ENCODE assay signal across 1 cellular context in the genomic region with DNA sequence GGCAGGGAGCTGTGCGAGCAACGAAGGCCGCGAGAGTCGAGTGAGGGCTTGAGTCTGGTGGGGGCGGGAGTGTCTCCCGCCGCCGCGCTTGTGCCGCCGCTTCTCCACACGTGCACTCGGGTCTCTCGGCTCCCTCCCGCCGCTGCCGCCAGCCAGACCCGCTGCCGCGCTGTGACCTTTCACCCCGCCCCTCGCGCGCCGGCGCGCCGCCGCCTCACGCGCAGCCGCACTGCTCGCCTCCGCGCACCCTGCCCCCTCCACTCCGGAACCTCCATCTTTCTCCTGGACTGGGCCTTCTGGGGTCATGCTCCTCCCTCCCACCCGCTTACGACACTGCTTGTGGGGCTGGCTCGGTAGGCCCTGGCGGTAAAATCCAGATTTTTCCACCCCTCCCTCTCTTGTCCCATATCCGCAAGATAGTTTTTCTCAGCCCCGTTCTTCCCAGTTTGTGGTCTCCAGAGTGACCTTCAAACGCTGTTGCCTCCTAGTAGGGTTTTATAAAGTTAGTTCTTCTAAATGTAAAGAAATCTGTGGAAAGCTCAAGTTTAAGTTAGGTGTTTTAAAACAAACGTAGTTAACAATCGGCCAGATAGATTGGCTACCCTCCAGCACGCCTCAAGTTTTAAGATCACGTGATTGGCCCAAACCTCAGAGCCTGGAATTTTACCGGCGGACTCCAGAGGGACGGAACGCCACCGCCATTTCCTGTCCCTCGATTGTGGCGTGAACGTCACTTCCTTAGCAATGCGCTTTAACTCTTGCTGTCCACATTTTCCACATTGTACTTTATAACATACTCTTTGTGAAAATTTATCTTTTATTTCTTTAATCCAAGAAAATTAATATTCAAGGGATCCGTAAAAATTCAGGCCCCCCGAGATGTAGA.
TF ChIP-seq lines count a peak whose summit lies in the region.

A gene (minus strand): TSS at position 181 of the 886 bp plus-strand sequence. CDS start 300 bp downstream, outside the sequence.

TF ChIP-seq in K562, 482 proteins besides CTCF, POLR2A, EP300 and RAD21 (continued from another document and continues in another):
- TF ChIP-seq, protein P1, sequence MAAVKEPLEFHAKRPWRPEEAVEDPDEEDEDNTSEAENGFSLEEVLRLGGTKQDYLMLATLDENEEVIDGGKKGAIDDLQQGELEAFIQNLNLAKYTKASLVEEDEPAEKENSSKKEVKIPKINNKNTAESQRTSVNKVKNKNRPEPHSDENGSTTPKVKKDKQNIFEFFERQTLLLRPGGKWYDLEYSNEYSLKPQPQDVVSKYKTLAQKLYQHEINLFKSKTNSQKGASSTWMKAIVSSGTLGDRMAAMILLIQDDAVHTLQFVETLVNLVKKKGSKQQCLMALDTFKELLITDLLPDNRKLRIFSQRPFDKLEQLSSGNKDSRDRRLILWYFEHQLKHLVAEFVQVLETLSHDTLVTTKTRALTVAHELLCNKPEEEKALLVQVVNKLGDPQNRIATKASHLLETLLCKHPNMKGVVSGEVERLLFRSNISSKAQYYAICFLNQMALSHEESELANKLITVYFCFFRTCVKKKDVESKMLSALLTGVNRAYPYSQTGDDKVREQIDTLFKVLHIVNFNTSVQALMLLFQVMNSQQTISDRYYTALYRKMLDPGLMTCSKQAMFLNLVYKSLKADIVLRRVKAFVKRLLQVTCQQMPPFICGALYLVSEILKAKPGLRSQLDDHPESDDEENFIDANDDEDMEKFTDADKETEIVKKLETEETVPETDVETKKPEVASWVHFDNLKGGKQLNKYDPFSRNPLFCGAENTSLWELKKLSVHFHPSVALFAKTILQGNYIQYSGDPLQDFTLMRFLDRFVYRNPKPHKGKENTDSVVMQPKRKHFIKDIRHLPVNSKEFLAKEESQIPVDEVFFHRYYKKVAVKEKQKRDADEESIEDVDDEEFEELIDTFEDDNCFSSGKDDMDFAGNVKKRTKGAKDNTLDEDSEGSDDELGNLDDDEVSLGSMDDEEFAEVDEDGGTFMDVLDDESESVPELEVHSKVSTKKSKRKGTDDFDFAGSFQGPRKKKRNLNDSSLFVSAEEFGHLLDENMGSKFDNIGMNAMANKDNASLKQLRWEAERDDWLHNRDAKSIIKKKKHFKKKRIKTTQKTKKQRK (IDR thresholded peaks at IDR 0.05; ENCODE audit: borderline replicate concordance, low read depth, low read length) = no peak
- TF ChIP-seq ZNF583 (CRISPR knock-in tag; IDR thresholded peaks at IDR 0.05) (no peak), NFXL1 (CRISPR knock-in tag; IDR thresholded peaks at IDR 0.05) (no peak), BCL6 (CRISPR knock-in tag; IDR thresholded peaks at IDR 0.05) (no peak), NFATC3 (IDR thresholded peaks at IDR 0.05) (no peak), SMAD3 (CRISPR knock-in tag; conservative IDR thresholded peaks at IDR 0.05) (no peak), CTBP1 (IDR thresholded peaks at IDR 0.05; ENCODE audit: borderline replicate concordance) (no peak), ZNF699 (CRISPR knock-in tag; IDR thresholded peaks at IDR 0.05; ENCODE audit: insufficient replicate concordance) (no peak), NFE2 (IDR thresholded peaks at IDR 0.05; ENCODE audit: low read depth) (no peak), ZNF77 (CRISPR knock-in tag; IDR thresholded peaks at IDR 0.05) (no peak), KLF13 (tag; IDR thresholded peaks at IDR 0.05; ENCODE audit: borderline replicate concordance, low read depth) (no peak), ESRRB (CRISPR knock-in tag; IDR thresholded peaks at IDR 0.05; ENCODE audit: borderline replicate concordance) (no peak), WHSC1 (IDR thresholded peaks at IDR 0.05; ENCODE audit: low read length) (no peak), MEF2D (tag; conservative IDR thresholded peaks at IDR 0.05; ENCODE audit: low read depth) (0 out of 2 replicates have a peak, but pooled peaks have one; percentile 29), TEAD4 (IDR thresholded peaks at IDR 0.05; ENCODE audit: low read length) (peak; percentile 72), TEAD4 (CRISPR knock-in tag; IDR thresholded peaks at IDR 0.05; ENCODE audit: borderline replicate concordance) (no peak), KDM5B (IDR thresholded peaks at IDR 0.05; ENCODE audit: insufficient replicate concordance, low read depth, low read length) (peak; percentile 10), BMI1 (IDR thresholded peaks at IDR 0.05; ENCODE audit: low read length) (no peak), RFX5 (IDR thresholded peaks at IDR 0.05; ENCODE audit: low read depth, low read length) (no peak), ZNF586 (CRISPR knock-in tag; conservative IDR thresholded peaks at IDR 0.05) (no peak), ZNF780A (CRISPR knock-in tag; IDR thresholded peaks at IDR 0.05) (no peak), SMAD2 (IDR thresholded peaks at IDR 0.05; ENCODE audit: low read depth, low read length) (no peak), CBX3 (IDR thresholded peaks at IDR 0.05; ENCODE audit: borderline replicate concordance in 1 of 2, low read length in 2 of 2) (peak in 1 of 2 experiments; percentile 41; a peak in 1 of 3 replicates), NFRKB (IDR thresholded peaks at IDR 0.05; ENCODE audit: low read depth) (peak; percentile 93), ZKSCAN3 (CRISPR knock-in tag; IDR thresholded peaks at IDR 0.05) (no peak)
- TF ChIP-seq, protein P2, sequence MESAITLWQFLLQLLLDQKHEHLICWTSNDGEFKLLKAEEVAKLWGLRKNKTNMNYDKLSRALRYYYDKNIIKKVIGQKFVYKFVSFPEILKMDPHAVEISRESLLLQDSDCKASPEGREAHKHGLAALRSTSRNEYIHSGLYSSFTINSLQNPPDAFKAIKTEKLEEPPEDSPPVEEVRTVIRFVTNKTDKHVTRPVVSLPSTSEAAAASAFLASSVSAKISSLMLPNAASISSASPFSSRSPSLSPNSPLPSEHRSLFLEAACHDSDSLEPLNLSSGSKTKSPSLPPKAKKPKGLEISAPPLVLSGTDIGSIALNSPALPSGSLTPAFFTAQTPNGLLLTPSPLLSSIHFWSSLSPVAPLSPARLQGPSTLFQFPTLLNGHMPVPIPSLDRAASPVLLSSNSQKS (CRISPR knock-in tag; IDR thresholded peaks at IDR 0.05) = no peak
- TF ChIP-seq, protein P3, sequence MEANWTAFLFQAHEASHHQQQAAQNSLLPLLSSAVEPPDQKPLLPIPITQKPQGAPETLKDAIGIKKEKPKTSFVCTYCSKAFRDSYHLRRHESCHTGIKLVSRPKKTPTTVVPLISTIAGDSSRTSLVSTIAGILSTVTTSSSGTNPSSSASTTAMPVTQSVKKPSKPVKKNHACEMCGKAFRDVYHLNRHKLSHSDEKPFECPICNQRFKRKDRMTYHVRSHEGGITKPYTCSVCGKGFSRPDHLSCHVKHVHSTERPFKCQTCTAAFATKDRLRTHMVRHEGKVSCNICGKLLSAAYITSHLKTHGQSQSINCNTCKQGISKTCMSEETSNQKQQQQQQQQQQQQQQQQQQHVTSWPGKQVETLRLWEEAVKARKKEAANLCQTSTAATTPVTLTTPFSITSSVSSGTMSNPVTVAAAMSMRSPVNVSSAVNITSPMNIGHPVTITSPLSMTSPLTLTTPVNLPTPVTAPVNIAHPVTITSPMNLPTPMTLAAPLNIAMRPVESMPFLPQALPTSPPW (CRISPR knock-in tag; IDR thresholded peaks at IDR 0.05) = no peak
- TF ChIP-seq, protein P4, sequence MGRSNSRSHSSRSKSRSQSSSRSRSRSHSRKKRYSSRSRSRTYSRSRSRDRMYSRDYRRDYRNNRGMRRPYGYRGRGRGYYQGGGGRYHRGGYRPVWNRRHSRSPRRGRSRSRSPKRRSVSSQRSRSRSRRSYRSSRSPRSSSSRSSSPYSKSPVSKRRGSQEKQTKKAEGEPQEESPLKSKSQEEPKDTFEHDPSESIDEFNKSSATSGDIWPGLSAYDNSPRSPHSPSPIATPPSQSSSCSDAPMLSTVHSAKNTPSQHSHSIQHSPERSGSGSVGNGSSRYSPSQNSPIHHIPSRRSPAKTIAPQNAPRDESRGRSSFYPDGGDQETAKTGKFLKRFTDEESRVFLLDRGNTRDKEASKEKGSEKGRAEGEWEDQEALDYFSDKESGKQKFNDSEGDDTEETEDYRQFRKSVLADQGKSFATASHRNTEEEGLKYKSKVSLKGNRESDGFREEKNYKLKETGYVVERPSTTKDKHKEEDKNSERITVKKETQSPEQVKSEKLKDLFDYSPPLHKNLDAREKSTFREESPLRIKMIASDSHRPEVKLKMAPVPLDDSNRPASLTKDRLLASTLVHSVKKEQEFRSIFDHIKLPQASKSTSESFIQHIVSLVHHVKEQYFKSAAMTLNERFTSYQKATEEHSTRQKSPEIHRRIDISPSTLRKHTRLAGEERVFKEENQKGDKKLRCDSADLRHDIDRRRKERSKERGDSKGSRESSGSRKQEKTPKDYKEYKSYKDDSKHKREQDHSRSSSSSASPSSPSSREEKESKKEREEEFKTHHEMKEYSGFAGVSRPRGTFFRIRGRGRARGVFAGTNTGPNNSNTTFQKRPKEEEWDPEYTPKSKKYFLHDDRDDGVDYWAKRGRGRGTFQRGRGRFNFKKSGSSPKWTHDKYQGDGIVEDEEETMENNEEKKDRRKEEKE (IDR thresholded peaks at IDR 0.05; ENCODE audit: borderline replicate concordance in 1 of 2, control insufficient read depth in 1 of 2, low read depth in 2 of 2, low read length in 1 of 2) = peak in 1 of 2 experiments; percentile 83; a peak in 1 of 4 replicates
- TF ChIP-seq, protein P5, sequence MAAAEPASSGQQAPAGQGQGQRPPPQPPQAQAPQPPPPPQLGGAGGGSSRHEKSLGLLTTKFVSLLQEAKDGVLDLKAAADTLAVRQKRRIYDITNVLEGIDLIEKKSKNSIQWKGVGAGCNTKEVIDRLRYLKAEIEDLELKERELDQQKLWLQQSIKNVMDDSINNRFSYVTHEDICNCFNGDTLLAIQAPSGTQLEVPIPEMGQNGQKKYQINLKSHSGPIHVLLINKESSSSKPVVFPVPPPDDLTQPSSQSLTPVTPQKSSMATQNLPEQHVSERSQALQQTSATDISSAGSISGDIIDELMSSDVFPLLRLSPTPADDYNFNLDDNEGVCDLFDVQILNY (CRISPR knock-in tag; IDR thresholded peaks at IDR 0.05) = no peak
- TF ChIP-seq, protein P6, sequence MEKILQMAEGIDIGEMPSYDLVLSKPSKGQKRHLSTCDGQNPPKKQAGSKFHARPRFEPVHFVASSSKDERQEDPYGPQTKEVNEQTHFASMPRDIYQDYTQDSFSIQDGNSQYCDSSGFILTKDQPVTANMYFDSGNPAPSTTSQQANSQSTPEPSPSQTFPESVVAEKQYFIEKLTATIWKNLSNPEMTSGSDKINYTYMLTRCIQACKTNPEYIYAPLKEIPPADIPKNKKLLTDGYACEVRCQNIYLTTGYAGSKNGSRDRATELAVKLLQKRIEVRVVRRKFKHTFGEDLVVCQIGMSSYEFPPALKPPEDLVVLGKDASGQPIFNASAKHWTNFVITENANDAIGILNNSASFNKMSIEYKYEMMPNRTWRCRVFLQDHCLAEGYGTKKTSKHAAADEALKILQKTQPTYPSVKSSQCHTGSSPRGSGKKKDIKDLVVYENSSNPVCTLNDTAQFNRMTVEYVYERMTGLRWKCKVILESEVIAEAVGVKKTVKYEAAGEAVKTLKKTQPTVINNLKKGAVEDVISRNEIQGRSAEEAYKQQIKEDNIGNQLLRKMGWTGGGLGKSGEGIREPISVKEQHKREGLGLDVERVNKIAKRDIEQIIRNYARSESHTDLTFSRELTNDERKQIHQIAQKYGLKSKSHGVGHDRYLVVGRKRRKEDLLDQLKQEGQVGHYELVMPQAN (IDR thresholded peaks at IDR 0.05; ENCODE audit: borderline replicate concordance) = peak; percentile 39
- TF ChIP-seq, protein P7, sequence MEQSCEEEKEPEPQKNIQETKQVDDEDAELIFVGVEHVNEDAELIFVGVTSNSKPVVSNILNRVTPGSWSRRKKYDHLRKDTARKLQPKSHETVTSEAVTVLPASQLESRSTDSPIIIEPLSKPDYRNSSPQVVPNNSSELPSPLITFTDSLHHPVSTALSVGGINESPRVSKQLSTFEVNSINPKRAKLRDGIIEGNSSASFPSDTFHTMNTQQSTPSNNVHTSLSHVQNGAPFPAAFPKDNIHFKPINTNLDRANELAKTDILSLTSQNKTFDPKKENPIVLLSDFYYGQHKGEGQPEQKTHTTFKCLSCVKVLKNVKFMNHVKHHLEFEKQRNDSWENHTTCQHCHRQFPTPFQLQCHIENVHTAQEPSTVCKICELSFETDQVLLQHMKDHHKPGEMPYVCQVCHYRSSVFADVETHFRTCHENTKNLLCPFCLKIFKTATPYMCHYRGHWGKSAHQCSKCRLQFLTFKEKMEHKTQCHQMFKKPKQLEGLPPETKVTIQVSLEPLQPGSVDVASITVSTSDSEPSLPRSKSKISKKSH (CRISPR knock-in tag; IDR thresholded peaks at IDR 0.05) = no peak
- TF ChIP-seq, protein P8, sequence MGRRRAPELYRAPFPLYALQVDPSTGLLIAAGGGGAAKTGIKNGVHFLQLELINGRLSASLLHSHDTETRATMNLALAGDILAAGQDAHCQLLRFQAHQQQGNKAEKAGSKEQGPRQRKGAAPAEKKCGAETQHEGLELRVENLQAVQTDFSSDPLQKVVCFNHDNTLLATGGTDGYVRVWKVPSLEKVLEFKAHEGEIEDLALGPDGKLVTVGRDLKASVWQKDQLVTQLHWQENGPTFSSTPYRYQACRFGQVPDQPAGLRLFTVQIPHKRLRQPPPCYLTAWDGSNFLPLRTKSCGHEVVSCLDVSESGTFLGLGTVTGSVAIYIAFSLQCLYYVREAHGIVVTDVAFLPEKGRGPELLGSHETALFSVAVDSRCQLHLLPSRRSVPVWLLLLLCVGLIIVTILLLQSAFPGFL (CRISPR knock-in tag; IDR thresholded peaks at IDR 0.05) = no peak
- TF ChIP-seq, protein P9, sequence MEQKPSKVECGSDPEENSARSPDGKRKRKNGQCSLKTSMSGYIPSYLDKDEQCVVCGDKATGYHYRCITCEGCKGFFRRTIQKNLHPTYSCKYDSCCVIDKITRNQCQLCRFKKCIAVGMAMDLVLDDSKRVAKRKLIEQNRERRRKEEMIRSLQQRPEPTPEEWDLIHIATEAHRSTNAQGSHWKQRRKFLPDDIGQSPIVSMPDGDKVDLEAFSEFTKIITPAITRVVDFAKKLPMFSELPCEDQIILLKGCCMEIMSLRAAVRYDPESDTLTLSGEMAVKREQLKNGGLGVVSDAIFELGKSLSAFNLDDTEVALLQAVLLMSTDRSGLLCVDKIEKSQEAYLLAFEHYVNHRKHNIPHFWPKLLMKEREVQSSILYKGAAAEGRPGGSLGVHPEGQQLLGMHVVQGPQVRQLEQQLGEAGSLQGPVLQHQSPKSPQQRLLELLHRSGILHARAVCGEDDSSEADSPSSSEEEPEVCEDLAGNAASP (IDR thresholded peaks at IDR 0.05) = no peak
- TF ChIP-seq, protein P10, sequence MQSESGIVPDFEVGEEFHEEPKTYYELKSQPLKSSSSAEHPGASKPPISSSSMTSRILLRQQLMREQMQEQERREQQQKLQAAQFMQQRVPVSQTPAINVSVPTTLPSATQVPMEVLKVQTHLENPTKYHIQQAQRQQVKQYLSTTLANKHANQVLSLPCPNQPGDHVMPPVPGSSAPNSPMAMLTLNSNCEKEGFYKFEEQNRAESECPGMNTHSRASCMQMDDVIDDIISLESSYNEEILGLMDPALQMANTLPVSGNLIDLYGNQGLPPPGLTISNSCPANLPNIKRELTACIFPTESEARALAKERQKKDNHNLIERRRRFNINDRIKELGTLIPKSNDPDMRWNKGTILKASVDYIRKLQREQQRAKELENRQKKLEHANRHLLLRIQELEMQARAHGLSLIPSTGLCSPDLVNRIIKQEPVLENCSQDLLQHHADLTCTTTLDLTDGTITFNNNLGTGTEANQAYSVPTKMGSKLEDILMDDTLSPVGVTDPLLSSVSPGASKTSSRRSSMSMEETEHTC (IDR thresholded peaks at IDR 0.05) = no peak; the same call in 1 of the 2 replicates
- TF ChIP-seq, protein P11, sequence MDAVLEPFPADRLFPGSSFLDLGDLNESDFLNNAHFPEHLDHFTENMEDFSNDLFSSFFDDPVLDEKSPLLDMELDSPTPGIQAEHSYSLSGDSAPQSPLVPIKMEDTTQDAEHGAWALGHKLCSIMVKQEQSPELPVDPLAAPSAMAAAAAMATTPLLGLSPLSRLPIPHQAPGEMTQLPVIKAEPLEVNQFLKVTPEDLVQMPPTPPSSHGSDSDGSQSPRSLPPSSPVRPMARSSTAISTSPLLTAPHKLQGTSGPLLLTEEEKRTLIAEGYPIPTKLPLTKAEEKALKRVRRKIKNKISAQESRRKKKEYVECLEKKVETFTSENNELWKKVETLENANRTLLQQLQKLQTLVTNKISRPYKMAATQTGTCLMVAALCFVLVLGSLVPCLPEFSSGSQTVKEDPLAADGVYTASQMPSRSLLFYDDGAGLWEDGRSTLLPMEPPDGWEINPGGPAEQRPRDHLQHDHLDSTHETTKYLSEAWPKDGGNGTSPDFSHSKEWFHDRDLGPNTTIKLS (IDR thresholded peaks at IDR 0.05; ENCODE audit: borderline replicate concordance, low read depth) = no peak
